29 cellular contexts compared by ENCODE assay signal in the genomic region with DNA sequence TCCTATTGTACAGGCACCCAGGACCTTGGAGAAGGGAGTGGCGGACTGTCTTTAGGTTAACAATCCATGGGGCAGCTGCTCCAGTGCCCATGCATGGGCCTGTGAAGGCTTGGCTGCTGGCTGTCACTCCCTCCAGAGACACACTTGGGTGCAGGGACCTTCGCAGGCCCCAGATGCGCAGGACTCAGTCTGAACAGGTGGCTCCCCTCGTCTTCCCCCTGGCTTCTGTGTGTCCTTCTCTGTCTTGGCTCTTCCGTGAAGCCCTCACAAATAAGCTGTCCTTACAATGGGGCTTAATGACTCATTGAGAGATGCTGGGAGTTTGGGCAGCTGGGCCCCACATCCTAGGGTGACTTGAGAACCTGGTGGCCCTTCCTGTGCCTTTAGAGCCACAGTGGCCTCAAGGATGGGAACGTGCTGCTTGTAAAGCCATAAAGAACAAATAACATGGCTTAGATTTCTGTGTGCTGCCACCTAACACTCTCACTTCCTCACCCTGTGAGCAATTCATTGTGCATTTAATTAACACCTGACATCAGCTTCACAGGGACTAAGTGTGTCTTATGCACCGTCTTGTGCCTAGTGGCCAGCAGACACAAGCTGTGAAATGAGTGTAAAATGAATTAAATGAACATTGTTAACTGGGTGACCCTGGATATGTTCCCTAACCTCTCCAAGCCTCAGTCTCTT.
DNase-seq lines count a peak whose midpoint lies in the region; ATAC-seq, FAIRE-seq and TF ChIP-seq lines count a peak whose summit lies in the region.
"Had no signal": no experiment of that assay in that cellular context is flagged by ENCODE, and none has a peak within 500 bp of the region (broad histone marks: within the 10 kb centered on the region; RNA-seq: fewer than 3 reads in every experiment).

No MANE protein-coding gene starts in this region.

- H3K36me3 Mint-ChIP-seq in stimulated activated effector memory CD8-positive, alpha-beta T cell treated with anti-CD3 and anti-CD28 coated beads, Interleukin-12 subunit alpha, Interleukin-12 subunit beta, amount 100 ng/mL, for 72 hours = peaks cover 14% of the 10 kb centered on the region
- H3K36me3 Mint-ChIP-seq: mesothelial cell of epicardium had no signal

- H3K4me3 ChIP-seq in OCI-LY3 (ENCODE audit: low read length) = peak overlapping the region; percentile 58
- H3K4me3 ChIP-seq in keratinocyte (ENCODE audit: control insufficient read depth in 2 of 3, extremely low read depth in 1 of 3, insufficient read depth in 2 of 3, low read depth in 1 of 3, low read length in 3 of 3) = no peak overlapping the region
- H3K4me3 ChIP-seq in coronary artery = no peak overlapping the region
- no peak overlapping the region for H3K4me3 ChIP-seq in gastrocnemius medialis
- H3K4me3 ChIP-seq: esophagus muscularis mucosa, hepatocyte, left lung had no signal

- H3K79me2 ChIP-seq in OCI-LY3 (ENCODE audit: low read length) (no peaks in the 10 kb centered on the region), keratinocyte (ENCODE audit: control insufficient read depth, insufficient read depth, low read length) (no peaks in the 10 kb centered on the region)
- H3K79me2 ChIP-seq: hepatocyte had no signal

- no peaks in the 10 kb centered on the region for H3K36me3 ChIP-seq in OCI-LY3 (replicated peaks; ENCODE audit: low read depth, low read length)
- no peaks in the 10 kb centered on the region for H3K36me3 ChIP-seq in keratinocyte (ENCODE audit: control insufficient read depth in 2 of 2, extremely low read depth in 1 of 2, insufficient read depth in 2 of 2, low read length in 2 of 2)
- no peaks in the 10 kb centered on the region for H3K36me3 ChIP-seq in gastrocnemius medialis
- H3K36me3 ChIP-seq: BE2C, esophagus muscularis mucosa, left lung had no signal

- H3K9me3 ChIP-seq in OCI-LY3 (ENCODE audit: insufficient read depth, low read length) (peaks cover 10% of the 10 kb centered on the region; the same call in 1 of the 2 replicates), keratinocyte (ENCODE audit: control insufficient read depth, low read depth, low read length) (no peaks in the 10 kb centered on the region), gastrocnemius medialis (no peaks in the 10 kb centered on the region)
- H3K9me3 ChIP-seq: BE2C, esophagus muscularis mucosa, left lung had no signal

- H3K4me2 ChIP-seq in OCI-LY3 (ENCODE audit: low read length) (peak overlapping the region; percentile 80), keratinocyte (ENCODE audit: control insufficient read depth, extremely low read depth, insufficient read depth, low read depth, low read length) (peak overlapping the region; percentile 68)
- H3K4me2 ChIP-seq: hepatocyte had no signal

- ATAC-seq in stimulated activated effector memory CD8-positive, alpha-beta T cell treated with anti-CD3 and anti-CD28 coated beads, Interleukin-12 subunit alpha, Interleukin-12 subunit beta, amount 100 ng/mL, for 72 hours = no peak
- ATAC-seq in gastrocnemius medialis (no peak), HG02840 (IDR thresholded peaks at IDR 0.05; ENCODE audit: low FRiP score, unreplicated experiment) (no peak)
- ATAC-seq: left lung; naive thymus-derived CD8-positive, alpha-beta T cell had no signal

- intact Hi-C loops in gastrocnemius medialis (cut with DNase I; ENCODE audit: low total_unique reads) = no loop called here

- H3K27ac ChIP-seq in OCI-LY3 (ENCODE audit: low read length) = peak overlapping the region; percentile 88
- peak overlapping the region; percentile 87 for H3K27ac ChIP-seq in keratinocyte (ENCODE audit: control insufficient read depth, insufficient read depth, low read length)
- H3K27ac ChIP-seq in coronary artery = no peak overlapping the region
- H3K27ac ChIP-seq in gastrocnemius medialis = no peak overlapping the region
- H3K27ac ChIP-seq: esophagus muscularis mucosa, left lung had no signal

- H2AFZ ChIP-seq in OCI-LY3 (ENCODE audit: low read depth, low read length) = peak overlapping the region; percentile 19; the same call in 1 of the 2 replicates
- H2AFZ ChIP-seq in keratinocyte (ENCODE audit: control insufficient read depth, low read length) = no peak overlapping the region
- H2AFZ ChIP-seq: hepatocyte had no signal

- dilution Hi-C loops in keratinocyte (cut with MboI; ENCODE audit: extremely low pct_ligation_motif_present, low sequenced_read_pairs) = no loop called here

- TF ChIP-seq POLR2A in gastrocnemius medialis (IDR thresholded peaks at IDR 0.05) = no peak

- H3K9ac ChIP-seq in OCI-LY3 (ENCODE audit: low read length) = peak overlapping the region; percentile 49; the same call in 1 of the 2 replicates
- peak overlapping the region; percentile 54 for H3K9ac ChIP-seq in keratinocyte (ENCODE audit: control insufficient read depth, extremely low read depth, insufficient read depth, low read length)

- no peaks in the 10 kb centered on the region for H3K9me3 Mint-ChIP-seq in stimulated activated effector memory CD8-positive, alpha-beta T cell treated with anti-CD3 and anti-CD28 coated beads, Interleukin-12 subunit alpha, Interleukin-12 subunit beta, amount 100 ng/mL, for 72 hours
- H3K9me3 Mint-ChIP-seq: mesothelial cell of epicardium had no signal

- H4K20me1 ChIP-seq in OCI-LY3 (ENCODE audit: insufficient read depth, low read length) (no peaks in the 10 kb centered on the region), keratinocyte (ENCODE audit: control insufficient read depth, extremely low read depth, insufficient read depth, low read length) (peaks cover 4% of the 10 kb centered on the region)

- peak; percentile 26 for DNase-seq in NOMO-1 treated with DMSO at 0.1 percent for 48 hours (lab: John Stamatoyannopoulos, UW; ENCODE audit: unreplicated experiment)
- DNase-seq in NOMO-1 treated with dmso at 0.1 percent for 144 hours (lab: John Stamatoyannopoulos, UW; ENCODE audit: unreplicated experiment) = no peak
- DNase-seq in keratinocyte (ENCODE audit: low read depth, low spot score) = no peak
- DNase-seq in stimulated activated effector memory CD8-positive, alpha-beta T cell treated with anti-CD3 and anti-CD28 coated beads, Interleukin-12 subunit alpha, Interleukin-12 subunit beta, amount 100 ng/mL, for 72 hours (ENCODE audit: low spot score in 2 of 2) = no peak
- DNase-seq in coronary artery (ENCODE audit: low spot score) = no peak
- DNase-seq in gastrocnemius medialis = no peak
- DNase-seq: activated CD4-positive, alpha-beta memory T cell treated with anti-CD3 and anti-CD28 coated beads, Interleukin-2, amount 10 ng/mL, durations not matched to agents 7 days and 5 days; activated CD4-positive, alpha-beta T cell treated with anti-CD3 and anti-CD28 coated beads for 1 hour; activated effector memory CD4-positive, alpha-beta T cell treated with anti-CD3 and anti-CD28 coated beads, Interleukin-2, amount 50 U/mL, for 16 hours; activated T-cell treated with anti-CD3 and anti-CD28 coated beads for 4 hours; BE2C; DMS79 treated with DMSO at 0.1 percent for 48 hours; left lung; naive thymus-derived CD8-positive, alpha-beta T cell; NCI-H1105 treated with DMSO at 0.1 percent for 48 hours; NCI-H2029 treated with DMSO at 0.1 percent for 48 hours; NCI-H446 treated with DMSO at 0.1 percent for 48 hours; occipital lobe; small intestine; stimulated activated CD4-positive, alpha-beta T cell treated with anti-CD3 and anti-CD28 coated beads, Interleukin-1b, Interleukin-23, amount 100 ng/mL, for 48 hours; stimulated activated CD8-positive, alpha-beta memory T cell treated with anti-CD3 and anti-CD28 coated beads, Interleukin-4, amount 100 ng/mL, for 48 hours had no signal

- in situ Hi-C loops in gastrocnemius medialis (cut with MboI; ENCODE audit: low sequenced_read_pairs in 4 of 4) = no loop called here

- H3K27ac Mint-ChIP-seq in stimulated activated effector memory CD8-positive, alpha-beta T cell treated with anti-CD3 and anti-CD28 coated beads, Interleukin-12 subunit alpha, Interleukin-12 subunit beta, amount 100 ng/mL, for 72 hours = peak overlapping the region; percentile 77
- H3K27ac Mint-ChIP-seq: activated CD4-positive, alpha-beta memory T cell treated with anti-CD3 and anti-CD28 coated beads, Interleukin-2, amount 10 ng/mL, durations not matched to agents 7 days and 5 days; mesothelial cell of epicardium; T-helper 1 cell treated with Interleukin-12 subunit alpha and Interleukin-12 subunit beta and Interleukin-4 antibody, amounts not matched to agents 30 μg/mL and 1 μg/mL, for 36 hours had no signal

- no peaks in the 10 kb centered on the region for H3K9me1 ChIP-seq in keratinocyte (ENCODE audit: control insufficient read depth, extremely low read depth, insufficient read depth, low read length)

- peaks cover 21% of the 10 kb centered on the region for H3K4me1 Mint-ChIP-seq in stimulated activated effector memory CD8-positive, alpha-beta T cell treated with anti-CD3 and anti-CD28 coated beads, Interleukin-12 subunit alpha, Interleukin-12 subunit beta, amount 100 ng/mL, for 72 hours
- H3K4me1 Mint-ChIP-seq: activated CD4-positive, alpha-beta memory T cell treated with anti-CD3 and anti-CD28 coated beads, Interleukin-2, amount 10 ng/mL, durations not matched to agents 7 days and 5 days had no signal

- H3K4me1 ChIP-seq in OCI-LY3 (ENCODE audit: low read length) = peaks cover 79% of the 10 kb centered on the region
- peaks cover 58% of the 10 kb centered on the region for H3K4me1 ChIP-seq in keratinocyte (ENCODE audit: control insufficient read depth, extremely low read depth, insufficient read depth, low read length)
- no peaks in the 10 kb centered on the region for H3K4me1 ChIP-seq in gastrocnemius medialis
- H3K4me1 ChIP-seq: BE2C, left lung had no signal

- TF ChIP-seq CTCF in OCI-LY3 (IDR thresholded peaks at IDR 0.05; ENCODE audit: low read depth, low read length) (no peak), keratinocyte (optimal IDR thresholded peaks at IDR 0.05 in 1 of 3, IDR thresholded peaks at IDR 0.05 in 1 of 3, conservative IDR thresholded peaks at IDR 0.05 in 1 of 3; ENCODE audit: extremely low read depth in 1 of 3, insufficient read depth in 2 of 3, low read length in 3 of 3) (no peak), coronary artery (IDR thresholded peaks at IDR 0.05) (no peak), gastrocnemius medialis (IDR thresholded peaks at IDR 0.05 in 4 of 5, conservative IDR thresholded peaks at IDR 0.05 in 1 of 5) (no peak)

- H3K4me3 Mint-ChIP-seq in stimulated activated effector memory CD8-positive, alpha-beta T cell treated with anti-CD3 and anti-CD28 coated beads, Interleukin-12 subunit alpha, Interleukin-12 subunit beta, amount 100 ng/mL, for 72 hours = no peak overlapping the region
- H3K4me3 Mint-ChIP-seq: activated CD4-positive, alpha-beta memory T cell treated with anti-CD3 and anti-CD28 coated beads, Interleukin-2, amount 10 ng/mL, durations not matched to agents 7 days and 5 days; mesothelial cell of epicardium; naive thymus-derived CD8-positive, alpha-beta T cell; T-helper 1 cell treated with Interleukin-12 subunit alpha and Interleukin-12 subunit beta and Interleukin-4 antibody, amounts not matched to agents 30 μg/mL and 1 μg/mL, for 36 hours had no signal

- H3K27me3 ChIP-seq in OCI-LY3 (ENCODE audit: low read depth, low read length) = no peaks in the 10 kb centered on the region
- H3K27me3 ChIP-seq in keratinocyte (ENCODE audit: control insufficient read depth, extremely low read depth, insufficient read depth, low read length) = no peaks in the 10 kb centered on the region
- H3K27me3 ChIP-seq in gastrocnemius medialis = no peaks in the 10 kb centered on the region
- H3K27me3 ChIP-seq: BE2C, esophagus muscularis mucosa, hepatocyte, left lung had no signal

- no peak for FAIRE-seq in keratinocyte (lab: Jason Lieb, UNC)
- FAIRE-seq: frontal cortex, GM18507, small intestine had no signal

Comparison
In these comparisons a context has a peak if more than half of its experiments do, and no peak if none do; other contexts are left out.
1. H3K27ac ChIP-seq: peak in OCI-LY3 (single experiment) and keratinocyte (single experiment); none in coronary artery (0 of 2) and gastrocnemius medialis (0 of 4).